ENCODE assay signal across 8 cellular contexts in the genomic region with DNA sequence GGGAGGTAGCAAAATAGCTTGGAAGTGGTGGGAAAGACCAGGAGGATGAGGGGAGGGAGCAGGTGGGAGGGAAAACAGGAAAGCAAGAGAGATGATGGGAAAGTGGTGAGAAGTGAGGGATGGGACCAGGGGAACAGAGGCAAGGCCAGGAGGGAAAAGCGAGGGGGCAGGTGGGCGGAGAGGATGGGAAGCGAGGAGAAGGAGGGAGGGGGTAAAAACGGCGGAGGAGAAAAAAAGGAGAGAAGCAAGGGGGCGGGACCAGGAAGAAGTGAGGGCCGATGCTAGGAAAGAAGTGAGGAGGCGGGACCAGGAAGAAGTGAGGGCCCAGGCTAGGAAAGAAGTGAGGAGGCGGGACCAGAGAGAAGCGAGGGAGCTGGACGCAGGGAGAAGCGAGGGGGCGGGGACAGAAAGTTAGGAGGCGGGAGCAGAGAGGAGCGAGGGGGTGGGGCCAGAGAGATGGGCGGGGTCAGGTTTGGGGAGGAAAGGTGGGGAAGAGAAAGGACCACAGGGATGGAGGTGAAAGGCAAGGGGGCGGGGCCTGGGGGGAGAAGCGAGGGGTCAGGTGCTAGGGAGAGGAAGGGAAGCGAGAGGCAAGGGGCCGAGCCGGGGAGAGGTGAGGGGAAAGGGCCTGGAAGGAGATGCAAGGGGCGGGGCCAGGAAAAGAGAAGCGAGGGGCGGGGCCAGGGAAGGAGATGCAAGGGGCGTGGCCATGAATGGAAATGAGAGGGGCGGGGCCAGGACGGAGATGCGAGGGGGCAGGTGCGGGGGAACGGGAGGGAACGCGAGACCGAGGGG. TPM values are rescaled to one million over a fixed set of nuclear protein-coding genes. Genes with fewer than 3 reads are reported as not detected.
A peak's percentile ranks its signal among the peaks of the same experiment; 100 is the strongest.
DNase-seq lines count a peak whose midpoint lies in the region; ATAC-seq, FAIRE-seq and TF ChIP-seq lines count a peak whose summit lies in the region.

No MANE protein-coding gene starts in this region.

- FAIRE-seq in GM12891 (lab: Jason Lieb, UNC) (no peak), frontal cortex (lab: Jason Lieb, UNC) (no peak)

- peaks cover 4% of the 10 kb centered on the region; the same call in 1 of the 2 replicates for H3K36me3 ChIP-seq in SJCRH30

- no peak overlapping the region for H3K27ac Mint-ChIP-seq in neural crest cell (ENCODE audit: unreplicated experiment)
- H3K27ac Mint-ChIP-seq in stimulated activated naive CD8-positive, alpha-beta T cell treated with anti-CD3 and anti-CD28 coated beads, Interleukin-15, Interleukin-2, amounts not matched to agents 100 ng/mL and 50 ng/mL, for 24 hours, result peak overlapping the region; percentile 55

- peak; percentile 62 for DNase-seq in GM12891 (ENCODE audit: insufficient read length, low spot score)
- DNase-seq in LoVo (ENCODE audit: low spot score), result peak; percentile 98
- peak; percentile 90 to 94 for DNase-seq in SJCRH30
- peak; percentile 72 for DNase-seq in activated gamma-delta T cell treated with anti-CD3 and anti-CD28 coated beads, Interleukin-2, amount 50 U/mL, for 16 hours (ENCODE audit: low read depth)
- DNase-seq in frontal cortex (ENCODE audit: low spot score in 2 of 2), result peak; percentile 73 to 80
- DNase-seq in neural crest cell (ENCODE audit: low read depth, low spot score), result peak; percentile 97

- peaks cover 44% of the 10 kb centered on the region for H3K4me1 Mint-ChIP-seq in neural crest cell
- peaks cover 55% of the 10 kb centered on the region for H3K4me1 Mint-ChIP-seq in stimulated activated naive CD8-positive, alpha-beta T cell treated with anti-CD3 and anti-CD28 coated beads, Interleukin-15, Interleukin-2, amounts not matched to agents 100 ng/mL and 50 ng/mL, for 24 hours (ENCODE audit: low read depth)

- peak overlapping the region; percentile 87 for H3K4me3 Mint-ChIP-seq in neural crest cell
- H3K4me3 Mint-ChIP-seq in stimulated activated naive CD8-positive, alpha-beta T cell treated with anti-CD3 and anti-CD28 coated beads, Interleukin-15, Interleukin-2, amounts not matched to agents 100 ng/mL and 50 ng/mL, for 24 hours, result peak overlapping the region; percentile 86

- peak overlapping the region; percentile 98 for H3K4me3 ChIP-seq in SJCRH30

- H3K27ac ChIP-seq in SJCRH30, result no peak overlapping the region

- no peaks in the 10 kb centered on the region for H3K27me3 Mint-ChIP-seq in neural crest cell (ENCODE audit: low read depth)
- no peaks in the 10 kb centered on the region for H3K27me3 Mint-ChIP-seq in stimulated activated naive CD8-positive, alpha-beta T cell treated with anti-CD3 and anti-CD28 coated beads, Interleukin-15, Interleukin-2, amounts not matched to agents 100 ng/mL and 50 ng/mL, for 24 hours

- TF ChIP-seq POLR2A in GM12891 (IDR thresholded peaks at IDR 0.05; ENCODE audit: low read depth, low read length), result no peak

- peaks cover 7% of the 10 kb centered on the region for H3K4me1 ChIP-seq in SJCRH30

- peaks cover 12% of the 10 kb centered on the region for H3K36me3 Mint-ChIP-seq in neural crest cell (ENCODE audit: low read depth)
- H3K36me3 Mint-ChIP-seq in stimulated activated naive CD8-positive, alpha-beta T cell treated with anti-CD3 and anti-CD28 coated beads, Interleukin-15, Interleukin-2, amounts not matched to agents 100 ng/mL and 50 ng/mL, for 24 hours (ENCODE audit: low read depth), result no peaks in the 10 kb centered on the region

- no peak for TF ChIP-seq CTCF in neural crest cell (conservative IDR thresholded peaks at IDR 0.05)

- no peak for ATAC-seq in GM18511 (IDR thresholded peaks at IDR 0.05; ENCODE audit: unreplicated experiment)

- no peaks in the 10 kb centered on the region for H3K9me3 ChIP-seq in SJCRH30 (replicated peaks)

- H3K9me3 Mint-ChIP-seq in neural crest cell, result no peaks in the 10 kb centered on the region
- H3K9me3 Mint-ChIP-seq in stimulated activated naive CD8-positive, alpha-beta T cell treated with anti-CD3 and anti-CD28 coated beads, Interleukin-15, Interleukin-2, amounts not matched to agents 100 ng/mL and 50 ng/mL, for 24 hours, result no peaks in the 10 kb centered on the region

- H3K27me3 ChIP-seq in SJCRH30, result no peaks in the 10 kb centered on the region

TF ChIP-seq in GM12891, 5 proteins besides CTCF, POLR2A, EP300 and RAD21:
- TF ChIP-seq PAX5 (IDR thresholded peaks at IDR 0.05; ENCODE audit: insufficient read depth, low read length, severe bottlenecking), result no peak
- TF ChIP-seq POLR2AphosphoS5 (IDR thresholded peaks at IDR 0.05; ENCODE audit: low read depth, low read length), result no peak
- no peak for TF ChIP-seq TAF1 (IDR thresholded peaks at IDR 0.05; ENCODE audit: low read depth, low read length)
- TF ChIP-seq SPI1 (IDR thresholded peaks at IDR 0.05; ENCODE audit: low read depth, low read length), result no peak
- no peak for TF ChIP-seq POU2F2 (IDR thresholded peaks at IDR 0.05; ENCODE audit: low read depth, low read length)

RNA-seq across cellular contexts. Expression of gene SMURF1, which starts 1.0 kb away (rescaled TPM):
- 5.2 TPM for polyA plus RNA-seq in GM12891 (2012; ENCODE audit: low read depth, missing spikeins)
- total RNA-seq in SJCRH30 (2014; rRNA removed; shearing (Covaris generic)), result 23.1 and 25.0 TPM in 2 replicates
- total RNA-seq in frontal cortex (23.2 TPM), neural crest cell (24.5 and 24.6 TPM in 2 replicates)
